Comparison of ENCODE assay signal across 17 cellular contexts in genomic region chr5:118891252-118891651, GRCh38.
A peak's percentile ranks its signal among the peaks of the same experiment; 100 is the strongest.
DNase-seq lines count a peak whose midpoint lies in the region; ATAC-seq, FAIRE-seq and TF ChIP-seq lines count a peak whose summit lies in the region.
"Had no signal": no experiment of that assay in that cellular context is flagged by ENCODE, and none has a peak within 500 bp of the region (broad histone marks: within the 10 kb centered on the region; RNA-seq: fewer than 3 reads in every experiment).

No MANE protein-coding gene starts in this region.

- no peaks in the 10 kb centered on the region for H3K36me3 ChIP-seq in astrocyte (ENCODE audit: insufficient read depth, low read length)
- H3K36me3 ChIP-seq: BE2C had no signal

- H3K36me3 Mint-ChIP-seq in astrocyte (ENCODE audit: low read depth, unreplicated experiment), result no peaks in the 10 kb centered on the region
- peaks cover 0 to 7% (median 5%) of the 10 kb centered on the region in 3 donors for H3K36me3 Mint-ChIP-seq in naive thymus-derived CD8-positive, alpha-beta T cell

- H3K9me3 ChIP-seq in astrocyte (ENCODE audit: insufficient read depth, low read depth, low read length), result no peaks in the 10 kb centered on the region
- H3K9me3 ChIP-seq: BE2C had no signal

- H3K4me1 ChIP-seq in astrocyte (ENCODE audit: insufficient read depth, low read length), result no peaks in the 10 kb centered on the region
- H3K4me1 ChIP-seq: BE2C had no signal

- ATAC-seq in GM21528 (IDR thresholded peaks at IDR 0.05; ENCODE audit: low FRiP score, unreplicated experiment), result peak; percentile 50
- no peak for ATAC-seq in activated CD4-positive, CD25-positive, alpha-beta regulatory T cell treated with anti-CD3 and anti-CD28 coated beads, Interleukin-2, amount 50 U/mL, for 24 hours
- ATAC-seq in naive thymus-derived CD8-positive, alpha-beta T cell, result no peak
- ATAC-seq: left lobe of liver; stimulated activated memory B cell treated with anti-CD40 and anti-IgM and Interleukin-4, amounts not matched to agents 10 μg/mL and 1 μg/mL and 100 μg/mL, for 72 hours had no signal

- H4K20me1 ChIP-seq in astrocyte (ENCODE audit: insufficient read depth, low read length), result no peaks in the 10 kb centered on the region

- H3K27ac ChIP-seq in astrocyte (ENCODE audit: low read depth, low read length), result no peak overlapping the region
- H3K27ac ChIP-seq: SK-N-MC had no signal

- no peak overlapping the region for H3K4me3 ChIP-seq in astrocyte (ENCODE audit: insufficient read depth, low read depth, low read length)
- H3K4me3 ChIP-seq: SK-N-MC had no signal

- H3K27me3 Mint-ChIP-seq in astrocyte (ENCODE audit: low read depth, unreplicated experiment), result no peaks in the 10 kb centered on the region
- H3K27me3 Mint-ChIP-seq in naive thymus-derived CD8-positive, alpha-beta T cell, result no peaks in the 10 kb centered on the region
- H3K27me3 Mint-ChIP-seq: stimulated activated memory B cell treated with anti-CD40 and anti-IgM and Interleukin-4, amounts not matched to agents 10 μg/mL and 1 μg/mL and 100 μg/mL, for 72 hours had no signal

- peaks cover 4% of the 10 kb centered on the region for H3K4me1 Mint-ChIP-seq in astrocyte (ENCODE audit: low read depth, unreplicated experiment)
- peaks cover 0 to 2% (median 0%) of the 10 kb centered on the region in 4 donors for H3K4me1 Mint-ChIP-seq in naive thymus-derived CD8-positive, alpha-beta T cell

- H3K79me2 ChIP-seq in astrocyte (ENCODE audit: insufficient read depth, low read length), result no peaks in the 10 kb centered on the region

- DNase-seq in DMS 273 treated with DMSO at 0.1 percent for 48 hours (lab: John Stamatoyannopoulos, UW) (peak; percentile 92), NCI-H146 (lab: John Stamatoyannopoulos, UW) (peak; percentile 57), astrocyte (ENCODE audit: low read depth) (peak; percentile 48), 8988T (no peak), C1 segment of cervical spinal cord (lab: John Stamatoyannopoulos, UW) (no peak)
- DNase-seq in naive thymus-derived CD8-positive, alpha-beta T cell, result no peak
- DNase-seq: BE2C; DMS79 treated with DMSO at 0.1 percent for 48 hours; H7; hypothalamus; MV-4-11; stimulated activated CD4-positive, alpha-beta T cell treated with anti-CD3 and anti-CD28 coated beads, Interleukin-4, amount 100 ng/mL, for 4 hours had no signal

- H3K9ac ChIP-seq in astrocyte (ENCODE audit: low read length), result no peak overlapping the region

- no peak overlapping the region for H3K27ac Mint-ChIP-seq in astrocyte (ENCODE audit: unreplicated experiment)
- peak overlapping the region in 1 of 10 donors; percentile 10 for H3K27ac Mint-ChIP-seq in naive thymus-derived CD8-positive, alpha-beta T cell
- H3K27ac Mint-ChIP-seq: stimulated activated memory B cell treated with anti-CD40 and anti-IgM and Interleukin-4, amounts not matched to agents 10 μg/mL and 1 μg/mL and 100 μg/mL, for 72 hours had no signal

- H3K4me3 Mint-ChIP-seq in astrocyte (ENCODE audit: unreplicated experiment), result no peak overlapping the region
- no peak overlapping the region for H3K4me3 Mint-ChIP-seq in naive thymus-derived CD8-positive, alpha-beta T cell
- H3K4me3 Mint-ChIP-seq: stimulated activated memory B cell treated with anti-CD40 and anti-IgM and Interleukin-4, amounts not matched to agents 10 μg/mL and 1 μg/mL and 100 μg/mL, for 72 hours had no signal

- H3K4me2 ChIP-seq in astrocyte (ENCODE audit: low read length), result no peak overlapping the region

- no peak overlapping the region for H2AFZ ChIP-seq in astrocyte (ENCODE audit: low read depth, low read length)

- no peaks in the 10 kb centered on the region for H3K9me3 Mint-ChIP-seq in astrocyte (ENCODE audit: unreplicated experiment)
- H3K9me3 Mint-ChIP-seq in naive thymus-derived CD8-positive, alpha-beta T cell, result no peaks in the 10 kb centered on the region
- H3K9me3 Mint-ChIP-seq: stimulated activated memory B cell treated with anti-CD40 and anti-IgM and Interleukin-4, amounts not matched to agents 10 μg/mL and 1 μg/mL and 100 μg/mL, for 72 hours had no signal

- H3K27me3 ChIP-seq in astrocyte (ENCODE audit: insufficient read depth, low read length), result no peaks in the 10 kb centered on the region
- H3K27me3 ChIP-seq: BE2C had no signal

- POLR2A ChIA-PET in naive thymus-derived CD8-positive, alpha-beta T cell (lab: Charles Lee), result no interaction called here

- FAIRE-seq in astrocyte (lab: Jason Lieb, UNC), result no peak

- no peak for TF ChIP-seq CTCF in astrocyte (IDR thresholded peaks at IDR 0.05; ENCODE audit: insufficient read depth, low read depth, low read length)

Comparison
In these comparisons a context has a peak if more than half of its experiments do, and no peak if none do; other contexts are left out.
1. DNase-seq: peak in DMS 273 treated with DMSO at 0.1 percent for 48 hours (single experiment), NCI-H146 (single experiment) and astrocyte (single experiment); none in naive thymus-derived CD8-positive, alpha-beta T cell (0 of 10), 8988T (single experiment) and C1 segment of cervical spinal cord (0 of 14).